Comparison of ENCODE assay signal across 8 cellular contexts in the genomic region with DNA sequence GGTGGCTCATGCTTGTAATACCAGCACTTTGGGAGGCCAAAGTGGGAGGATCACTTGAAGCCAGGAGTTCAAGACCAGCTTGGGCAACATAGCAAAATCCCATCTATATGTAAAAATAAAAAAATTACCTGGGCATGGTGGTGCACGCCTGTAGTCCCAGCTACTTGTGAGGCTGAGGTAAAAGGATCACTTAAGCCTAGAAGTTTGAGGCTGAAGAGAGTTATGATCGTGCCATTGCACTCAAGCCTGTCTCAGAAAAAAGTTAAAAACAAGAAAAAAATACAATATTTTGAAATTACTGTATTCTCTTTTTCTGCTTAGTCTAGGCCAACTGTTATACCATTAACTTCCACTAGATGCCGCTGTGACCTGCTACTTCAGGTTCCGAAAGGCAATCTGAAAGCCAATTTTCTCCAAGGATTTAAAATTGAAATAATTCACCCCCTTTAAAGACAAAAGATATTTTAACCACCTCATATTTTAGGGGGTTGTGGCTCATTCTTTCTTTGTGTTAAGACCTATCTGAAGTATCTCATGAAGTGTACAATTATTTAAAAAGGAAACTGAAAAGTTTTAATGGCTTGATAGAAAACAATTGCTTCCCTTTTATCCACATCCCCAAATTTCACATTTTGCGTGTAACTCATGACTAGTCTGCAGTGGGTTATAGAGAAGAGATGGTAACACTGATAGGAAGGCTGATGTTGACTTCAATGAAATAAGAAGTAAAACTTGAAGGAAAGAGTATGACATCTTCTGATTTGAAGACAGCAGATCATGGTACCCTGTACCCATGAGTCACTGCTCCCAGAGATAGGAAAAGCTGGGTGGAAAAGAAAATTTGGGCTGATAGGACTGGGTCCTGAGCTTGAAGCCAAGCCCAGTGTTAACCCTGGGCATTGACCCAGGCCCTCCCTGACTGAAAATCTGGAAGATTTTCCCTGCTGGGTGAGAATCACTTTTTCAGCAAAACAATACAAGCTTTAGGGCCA. TPM values are rescaled to one million over a fixed set of nuclear protein-coding genes. Genes with fewer than 3 reads are reported as not detected.
DNase-seq lines count a peak whose midpoint lies in the region; ATAC-seq, FAIRE-seq and TF ChIP-seq lines count a peak whose summit lies in the region.

No MANE protein-coding gene starts in this region.

- TF ChIP-seq POLR2A in breast epithelium (IDR thresholded peaks at IDR 0.05) (no peak), HepG2 (IDR thresholded peaks at IDR 0.05; ENCODE audit: insufficient read depth in 1 of 2, low read depth in 2 of 2, low read length in 2 of 2) (no peak)

- TF ChIP-seq CTCF in breast epithelium (IDR thresholded peaks at IDR 0.05) (peak; percentile 48 to 95 (median 92)), HepG2 (CRISPR knock-in tag; IDR thresholded peaks at IDR 0.05) (peak; percentile 70)

- H3K4me3 ChIP-seq in breast epithelium (no peak overlapping the region), HepG2 (replicated peaks in 1 of 3; ENCODE audit: insufficient read depth in 1 of 3, low read depth in 2 of 3, low read length in 3 of 3) (no peak overlapping the region)

- ATAC-seq in HepG2 (no peak), HG03521 (IDR thresholded peaks at IDR 0.05; ENCODE audit: unreplicated experiment) (no peak), HG02981 (IDR thresholded peaks at IDR 0.05; ENCODE audit: unreplicated experiment) (no peak)
- ATAC-seq in stimulated activated naive CD8-positive, alpha-beta T cell treated with anti-CD3 and anti-CD28 coated beads, Interleukin-15, amount 100 ng/mL, for 72 hours, result no peak

- no TSS peak for BruUV-seq in HepG2 (replicated peaks; lab: Mats Ljungman, UMichigan)

- POLR2A ChIA-PET in HEK293T (lab: Yijun Ruan, JAX), result no interaction called here
- POLR2A ChIA-PET in HepG2 (lab: Yijun Ruan, JAX), result no interaction called here

- no peaks in the 10 kb centered on the region for H3K4me1 Mint-ChIP-seq in stimulated activated naive CD8-positive, alpha-beta T cell treated with anti-CD3 and anti-CD28 coated beads, Interleukin-15, amount 100 ng/mL, for 72 hours

- H3K27me3 ChIP-seq in breast epithelium (no peaks in the 10 kb centered on the region), HepG2 (ENCODE audit: control insufficient read depth in 1 of 2, insufficient read depth in 2 of 2, low read length in 2 of 2) (peaks cover 0 to 12% of the 10 kb centered on the region in 2 experiments; a peak in 3 of 5 replicates)

- intact Hi-C loops in breast epithelium (cut with DNase I; ENCODE audit: low total_unique reads) (loop anchor here (10.0 kb wide), 1 partner anchor 240 kb away; no protein-coding TSS in a partner anchor), HepG2 (cut with micrococcal nuclease; ENCODE audit: unreplicated experiment) (loop anchor here (1.0 to 10.0 kb wide), 2 partner anchors 38 to 80 kb away; no protein-coding TSS in a partner anchor)

- DNase-seq in Caki2 (ENCODE audit: low read depth), result peak; percentile 25
- DNase-seq in HEK293T (ENCODE audit: extremely low spot score), result peak; percentile 50
- DNase-seq in RKO (ENCODE audit: low spot score), result peak; percentile 37
- no peak for DNase-seq in breast epithelium (ENCODE audit: low spot score in 2 of 2)
- peak; percentile 27 for DNase-seq in HepG2 (ENCODE audit: low spot score)
- peak; percentile 18 to 27 for DNase-seq in stimulated activated naive CD8-positive, alpha-beta T cell treated with anti-CD3 and anti-CD28 coated beads, Interleukin-15, amount 100 ng/mL, for 72 hours

- H3K9me3 Mint-ChIP-seq in stimulated activated naive CD8-positive, alpha-beta T cell treated with anti-CD3 and anti-CD28 coated beads, Interleukin-15, amount 100 ng/mL, for 72 hours, result no peaks in the 10 kb centered on the region

- H3K36me3 ChIP-seq in breast epithelium (no peaks in the 10 kb centered on the region), HepG2 (replicated peaks in 1 of 2; ENCODE audit: control insufficient read depth in 1 of 2, insufficient read depth in 2 of 2, low read length in 2 of 2) (no peaks in the 10 kb centered on the region)

- H3K4me3 Mint-ChIP-seq in stimulated activated naive CD8-positive, alpha-beta T cell treated with anti-CD3 and anti-CD28 coated beads, Interleukin-15, amount 100 ng/mL, for 72 hours, result no peak overlapping the region

- H3K9me3 ChIP-seq in breast epithelium, result no peaks in the 10 kb centered on the region
- H3K9me3 ChIP-seq in HepG2 (ENCODE audit: low read length), result no peaks in the 10 kb centered on the region

- CTCF ChIA-PET in HEK293T (lab: Yijun Ruan, JAX) (interaction anchor here (0.6 to 1.5 kb wide), 5 partner anchors 25 to 435 kb away, joined by 3 to 4 read pairs (median 4); no protein-coding TSS in a partner anchor), HepG2 (lab: Yijun Ruan, JAX; ENCODE audit: low intra/inter-chr PET ratio, low total read pairs) (interaction anchor here (1.2 to 1.8 kb wide), 4 partner anchors 84 to 423 kb away, joined by 4 to 8 read pairs (median 5); no protein-coding TSS in a partner anchor)

- no peak overlapping the region for H3K9ac ChIP-seq in HepG2 (ENCODE audit: insufficient read depth, low read depth, low read length)

- no peak for FAIRE-seq in HepG2 (lab: Jason Lieb, UNC)

- TF ChIP-seq EP300 in HepG2 (IDR thresholded peaks at IDR 0.05; ENCODE audit: low read depth in 2 of 2, low read length in 2 of 2) (no peak), HepG2 (CRISPR knock-in tag; IDR thresholded peaks at IDR 0.05; ENCODE audit: borderline replicate concordance) (no peak)

- WGBS in HepG2 (ENCODE audit: low lambda C conversion rate), result 14% methylated on average over 5 of the region's 5 CpGs

- H4K20me1 ChIP-seq in HepG2 (ENCODE audit: insufficient read depth, low read length), result no peaks in the 10 kb centered on the region

- H3K4me2 ChIP-seq in HepG2 (ENCODE audit: low read depth, low read length), result no peak overlapping the region

- H3K4me1 ChIP-seq in breast epithelium (peaks cover 0 to 5% of the 10 kb centered on the region in 2 donors), HepG2 (ENCODE audit: insufficient read depth, low read length) (peaks cover 49% of the 10 kb centered on the region)

- H2AFZ ChIP-seq in HepG2 (ENCODE audit: low read length), result no peak overlapping the region

- in situ Hi-C loops in Caki2 (cut with HindIII; ENCODE audit: low pct_unique_long_range_greater_than_20kb, low sequenced_read_pairs) (no loop called here), HepG2 (cut with HindIII; ENCODE audit: extremely low pct_ligation_motif_present, low pct_unique_long_range_greater_than_20kb) (loop anchor here (5.0 kb wide), 1 partner anchor 423 kb away; no protein-coding TSS in a partner anchor)

- H3K27ac Mint-ChIP-seq in stimulated activated naive CD8-positive, alpha-beta T cell treated with anti-CD3 and anti-CD28 coated beads, Interleukin-15, amount 100 ng/mL, for 72 hours, result no peak overlapping the region

- no peaks in the 10 kb centered on the region for H3K79me2 ChIP-seq in HepG2 (ENCODE audit: insufficient read depth, low read length)

- TF ChIP-seq RAD21 in HepG2 (CRISPR knock-in tag; IDR thresholded peaks at IDR 0.05), result peak; percentile 26; the same call in 1 of the 2 replicates

- H3K27ac ChIP-seq in breast epithelium (no peak overlapping the region), HepG2 (ENCODE audit: extremely low read length, insufficient read depth, low read length) (no peak overlapping the region)

- no peaks in the 10 kb centered on the region for H3K27me3 Mint-ChIP-seq in stimulated activated naive CD8-positive, alpha-beta T cell treated with anti-CD3 and anti-CD28 coated beads, Interleukin-15, amount 100 ng/mL, for 72 hours

TF ChIP-seq in HEK293T, 16 proteins besides CTCF, POLR2A, EP300 and RAD21:
- no peak for TF ChIP-seq SP1 (IDR thresholded peaks at IDR 0.05)

RNA-seq across cellular contexts. Expression of gene CLDN14, which starts 24.4 kb away (rescaled TPM):
- 4.6 TPM in 1 of 2 replicates, not detected in the other for total RNA-seq in Caki2 (2014; rRNA removed; shearing (Covaris generic); ENCODE audit: low replicate concordance)
- total RNA-seq in breast epithelium, result not detected
- 0.77 and 1.1 TPM in 2 replicates for total RNA-seq in HepG2 (2016; rRNA removed; fragmentation: Illumina TruSeq; extraction: Trizol)
- 0.71 and 1.1 TPM in 2 replicates for total RNA-seq in HepG2 (2016; cell fraction: cytosol; rRNA removed; fragmentation: Illumina TruSeq; extraction: Trizol; ENCODE audit: low read depth)
- 0.85 and 1.2 TPM in 2 replicates for total RNA-seq in HepG2 (2016; cell fraction: insoluble cytoplasmic fraction; rRNA removed; fragmentation: Illumina TruSeq; extraction: Trizol)
- 1.3 and 1.5 TPM in 2 replicates for total RNA-seq in HepG2 (2016; cell fraction: membrane; rRNA removed; fragmentation: Illumina TruSeq; extraction: Trizol)
- total RNA-seq in HepG2 (2016; cell fraction: nucleus; rRNA removed; fragmentation: Illumina TruSeq; extraction: Trizol), result 1.1 and 1.3 TPM in 2 replicates
- polyA plus RNA-seq in HepG2 (2011; rRNA removed), result 1.4 and 3.7 TPM in 2 replicates
- polyA plus RNA-seq in HepG2 (2011; cell fraction: cytosol; rRNA removed), result 2.5 and 2.9 TPM in 2 replicates
- polyA plus RNA-seq in HepG2 (2011; cell fraction: nucleus; rRNA removed), result 4.2 and 6.3 TPM in 2 replicates
- 3.3 and 6.2 TPM in 2 replicates for polyA plus RNA-seq in HepG2 (2012)
- 0.24 and 0.27 TPM in 2 replicates for polyA plus RNA-seq in HepG2 (2016; cell fraction: cytosol; fragmentation: Illumina TruSeq; extraction: Trizol; ENCODE audit: low read depth)
- polyA plus RNA-seq in HepG2 (2016; cell fraction: insoluble cytoplasmic fraction; fragmentation: Illumina TruSeq; extraction: Trizol; ENCODE audit: low read depth), result 0.56 and 0.57 TPM in 2 replicates
- 0.61 and 0.64 TPM in 2 replicates for polyA plus RNA-seq in HepG2 (2016; cell fraction: membrane; fragmentation: Illumina TruSeq; extraction: Trizol; ENCODE audit: low read depth)
- 1.1 and 1.4 TPM in 2 replicates for polyA plus RNA-seq in HepG2 (2016; cell fraction: nucleus; fragmentation: Illumina TruSeq; extraction: Trizol; ENCODE audit: insufficient read depth, low read depth)
- 5.6 TPM in 1 of 2 replicates, not detected in the other for polyA minus RNA-seq in HepG2 (2011; rRNA and poly(A)+ RNA removed; ENCODE audit: low replicate concordance)
- polyA minus RNA-seq in HepG2 (2011; cell fraction: cytosol; rRNA and poly(A)+ RNA removed), result 1.1 and 2.0 TPM in 2 replicates
- polyA minus RNA-seq in HepG2 (2011; cell fraction: nucleus; rRNA and poly(A)+ RNA removed), result 2.8 and 5.1 TPM in 2 replicates

Comparison
In these comparisons a context has a peak if more than half of its experiments do, and no peak if none do; other contexts are left out.
1. DNase-seq: peak in Caki2 (single experiment), HEK293T (single experiment), RKO (single experiment), HepG2 (single experiment) and stimulated activated naive CD8-positive, alpha-beta T cell treated with anti-CD3 and anti-CD28 coated beads, Interleukin-15, amount 100 ng/mL, for 72 hours (2 of 2); none in breast epithelium (0 of 2).